8 cellular contexts compared by ENCODE assay signal in genomic region chrX:49167740-49168108, GRCh38. TPM values are rescaled to one million over a fixed set of nuclear protein-coding genes. Genes with fewer than 3 reads are reported as not detected.
DNase-seq lines count a peak whose midpoint lies in the region; ATAC-seq and TF ChIP-seq lines count a peak whose summit lies in the region.

No MANE protein-coding gene starts in this region.

- H2AK5ac ChIP-seq in H9 (ENCODE audit: insufficient read length, low read length) = no peak overlapping the region

- no peaks in the 10 kb centered on the region for H3K4me1 ChIP-seq in H9 (ENCODE audit: insufficient read depth, low read length)

- H3K79me2 ChIP-seq in H9 (ENCODE audit: insufficient read depth, low read length) = no peaks in the 10 kb centered on the region

- H3K14ac ChIP-seq in H9 (ENCODE audit: insufficient read depth, low read length) = no peak overlapping the region

- no peak overlapping the region for H4K5ac ChIP-seq in H9 (ENCODE audit: insufficient read length, low read depth, low read length)

- ATAC-seq in left lobe of liver = no peak

- no peak overlapping the region for H3K27ac ChIP-seq in H9 (ENCODE audit: insufficient read length, low read depth, low read length)
- H3K27ac ChIP-seq in skin epidermis = peak overlapping the region in 20 of 21 experiments; percentile 68 to 95 (median 89)

- no peak overlapping the region for H3K4ac ChIP-seq in H9 (ENCODE audit: low read depth, low read length)

- no peak overlapping the region for H2BK120ac ChIP-seq in H9 (ENCODE audit: low read depth, low read length, poor library complexity, severe bottlenecking)

- no peak overlapping the region for H2AFZ ChIP-seq in H9 (ENCODE audit: low read length)

- peaks cover 12% of the 10 kb centered on the region for H3K9me3 ChIP-seq in H9 (ENCODE audit: control insufficient read depth, low read depth, low read length)

- peaks cover 0 to 8% (median 4%) of the 10 kb centered on the region in 3 experiments; a peak in 3 of 7 replicates for H3K36me3 Mint-ChIP-seq in H9 (ENCODE audit: insufficient read depth in 1 of 3, low read depth in 3 of 3)
- H3K36me3 Mint-ChIP-seq in activated CD4-positive, alpha-beta memory T cell treated with anti-CD3 and anti-CD28 coated beads, Interleukin-2, amount 10 ng/mL, durations not matched to agents 7 days and 5 days (ENCODE audit: low read depth) = peaks cover 3% of the 10 kb centered on the region

- no peaks in the 10 kb centered on the region for H3K79me1 ChIP-seq in H9 (ENCODE audit: insufficient read depth, low read depth, low read length, poor library complexity, severe bottlenecking)

- H3K4me3 Mint-ChIP-seq in H9 = peak overlapping the region; percentile 22 to 53; a peak in 4 of 5 replicates
- H3K4me3 Mint-ChIP-seq in activated CD4-positive, alpha-beta memory T cell treated with anti-CD3 and anti-CD28 coated beads, Interleukin-2, amount 10 ng/mL, durations not matched to agents 7 days and 5 days = peak overlapping the region; percentile 80

- H3K4me3 ChIP-seq in foreskin fibroblast (ENCODE audit: low read depth in 1 of 2, low read length in 2 of 2) (peak overlapping the region; percentile 18 to 36), skin epidermis (peak overlapping the region in 6 of 7 experiments; percentile 1 to 48 (median 31))

- no peaks in the 10 kb centered on the region for H4K20me1 ChIP-seq in H9 (ENCODE audit: control insufficient read depth, insufficient read depth, insufficient read length)

- H3K4me1 Mint-ChIP-seq in H9 = peaks cover 9 to 25% of the 10 kb centered on the region in 2 experiments
- peaks cover 47% of the 10 kb centered on the region for H3K4me1 Mint-ChIP-seq in activated CD4-positive, alpha-beta memory T cell treated with anti-CD3 and anti-CD28 coated beads, Interleukin-2, amount 10 ng/mL, durations not matched to agents 7 days and 5 days

- peaks cover 25% of the 10 kb centered on the region for H3K23me2 ChIP-seq in H9 (ENCODE audit: insufficient read length, low read depth, low read length, poor library complexity, severe bottlenecking)

- H2BK15ac ChIP-seq in H9 (ENCODE audit: low read depth, low read length) = no peak overlapping the region

- no peak overlapping the region for H3K9ac ChIP-seq in H9 (ENCODE audit: extremely low read depth, insufficient read length, low read length)

- no peak overlapping the region for H4K91ac ChIP-seq in H9 (ENCODE audit: insufficient read length, low read depth, low read length)

- TF ChIP-seq CTCF in H9 (conservative IDR thresholded peaks at IDR 0.05) = no peak
- no peak for TF ChIP-seq CTCF in foreskin fibroblast (IDR thresholded peaks at IDR 0.05; ENCODE audit: low read depth, low read length)

- peak overlapping the region; percentile 87 for H3K4me2 ChIP-seq in H9 (ENCODE audit: insufficient read depth, insufficient read length, low read length)

- no peaks in the 10 kb centered on the region; the same call in 1 of the 2 replicates for H3K27me3 ChIP-seq in H9 (ENCODE audit: insufficient read depth, low read length)

- POLR2A ChIA-PET in activated CD4-positive, alpha-beta memory T cell treated with anti-CD3 and anti-CD28 coated beads, Interleukin-2, amount 10 ng/mL, durations not matched to agents 7 days and 5 days (lab: Charles Lee) = interaction anchor here (0.7 to 2.6 kb wide), 8 partner anchors 8 to 229 kb away, joined by 3 to 30 read pairs (median 8); partner anchors contain the start of gene WDR45

- H3K18ac ChIP-seq in H9 (ENCODE audit: insufficient read length, low read depth, low read length) = no peak overlapping the region

- no peak overlapping the region for H2BK12ac ChIP-seq in H9 (ENCODE audit: insufficient read length, low read depth, low read length)

- no peak overlapping the region for H2BK5ac ChIP-seq in H9 (ENCODE audit: insufficient read length, low read length)

- H3K27me3 Mint-ChIP-seq in H9 (ENCODE audit: low read depth) = peaks cover 45% of the 10 kb centered on the region
- no peaks in the 10 kb centered on the region for H3K27me3 Mint-ChIP-seq in activated CD4-positive, alpha-beta memory T cell treated with anti-CD3 and anti-CD28 coated beads, Interleukin-2, amount 10 ng/mL, durations not matched to agents 7 days and 5 days

- H3K9me3 Mint-ChIP-seq in H9 = peaks cover 57 to 68% of the 10 kb centered on the region in 2 experiments
- H3K9me3 Mint-ChIP-seq in activated CD4-positive, alpha-beta memory T cell treated with anti-CD3 and anti-CD28 coated beads, Interleukin-2, amount 10 ng/mL, durations not matched to agents 7 days and 5 days = no peaks in the 10 kb centered on the region

- CTCF ChIA-PET in activated CD4-positive, alpha-beta memory T cell treated with anti-CD3 and anti-CD28 coated beads, Interleukin-2, amount 10 ng/mL, durations not matched to agents 7 days and 5 days (lab: Charles Lee) = interaction anchor here (1.6 to 3.4 kb wide), 3 partner anchors 12 to 25 kb away, joined by 11 to 20 read pairs (median 18); no protein-coding TSS in a partner anchor

- no peak for DNase-seq in H9
- no peak for DNase-seq in activated CD4-positive, alpha-beta memory T cell treated with anti-CD3 and anti-CD28 coated beads, Interleukin-2, amount 10 ng/mL, durations not matched to agents 7 days and 5 days
- no peak for DNase-seq in foreskin fibroblast
- DNase-seq in left lobe of liver (ENCODE audit: low spot score) = no peak
- no peak for DNase-seq in Ammon's horn (ENCODE audit: low spot score)
- DNase-seq in dermis blood vessel endothelial cell = no peak
- DNase-seq in NCI-H1930 (lab: John Stamatoyannopoulos, UW) = no peak

- no peak overlapping the region for H2BK20ac ChIP-seq in H9 (ENCODE audit: low read depth, low read length, poor library complexity, severe bottlenecking)

- H3K23ac ChIP-seq in H9 (ENCODE audit: insufficient read length, low read depth, low read length) = no peak overlapping the region

- H3K56ac ChIP-seq in H9 (ENCODE audit: insufficient read length, low read depth, low read length) = no peak overlapping the region

- no peak overlapping the region for H3K27ac Mint-ChIP-seq in H9
- H3K27ac Mint-ChIP-seq in activated CD4-positive, alpha-beta memory T cell treated with anti-CD3 and anti-CD28 coated beads, Interleukin-2, amount 10 ng/mL, durations not matched to agents 7 days and 5 days = peak overlapping the region; percentile 99

- H3T11ph ChIP-seq in H9 (ENCODE audit: low read length) = no peak overlapping the region

- no peak overlapping the region for H4K8ac ChIP-seq in H9 (replicated peaks; ENCODE audit: insufficient read length, low read depth, low read length)

- no CpG with 5 or more reads among the region's 3 CpGs for WGBS in H9 (ENCODE audit: extremely low coverage, insufficient read length, low lambda C conversion rate)

RNA-seq across cellular contexts. Expression of gene PLP2, which starts 4.0 kb away (rescaled TPM):
- total RNA-seq in H9 (2021) (11.7 and 12.1 TPM in 2 replicates), left lobe of liver (11.7 TPM), dermis blood vessel endothelial cell (2.6 and 13.1 TPM in 2 replicates)
- total RNA-seq in activated CD4-positive, alpha-beta memory T cell treated with anti-CD3 and anti-CD28 coated beads, Interleukin-2, amount 10 ng/mL, durations not matched to agents 7 days and 5 days = 100 to 1,000 TPM; 267 to 273 TPM

RNA-seq across cellular contexts. Expression of gene MAGIX, which starts 5.2 kb away (rescaled TPM):
- total RNA-seq in H9 (2021) (1.3 and 1.9 TPM in 2 replicates), left lobe of liver (27.7 TPM), dermis blood vessel endothelial cell (0.68 and 0.84 TPM in 2 replicates)
- total RNA-seq in activated CD4-positive, alpha-beta memory T cell treated with anti-CD3 and anti-CD28 coated beads, Interleukin-2, amount 10 ng/mL, durations not matched to agents 7 days and 5 days = 1 to 10 TPM; 1.6 to 2.0 TPM

RNA-seq across cellular contexts. Expression of gene PRICKLE3, which starts 18.4 kb away (rescaled TPM):
- total RNA-seq in H9 (2021) = 9.7 and 12.2 TPM in 2 replicates
- total RNA-seq in activated CD4-positive, alpha-beta memory T cell treated with anti-CD3 and anti-CD28 coated beads, Interleukin-2, amount 10 ng/mL, durations not matched to agents 7 days and 5 days = 10 to 100 TPM; 19.0 to 20.3 TPM
- total RNA-seq in left lobe of liver = 4.5 TPM
- total RNA-seq in dermis blood vessel endothelial cell = 9.4 and 9.7 TPM in 2 replicates

RNA-seq across cellular contexts. Expression of gene SYP, which starts 32.3 kb away (rescaled TPM):
- total RNA-seq in H9 (2021) (1.8 and 2.1 TPM in 2 replicates), left lobe of liver (0.10 TPM), dermis blood vessel endothelial cell (0.14 and 0.34 TPM in 2 replicates)
- 1 to 10 TPM; 1.1 to 1.2 TPM for total RNA-seq in activated CD4-positive, alpha-beta memory T cell treated with anti-CD3 and anti-CD28 coated beads, Interleukin-2, amount 10 ng/mL, durations not matched to agents 7 days and 5 days

RNA-seq across cellular contexts. Expression of gene GPKOW, which starts 44.2 kb away (rescaled TPM):
- total RNA-seq in H9 (2021) (15.8 and 17.1 TPM in 2 replicates), left lobe of liver (11.5 TPM), dermis blood vessel endothelial cell (24.5 and 27.2 TPM in 2 replicates)
- total RNA-seq in activated CD4-positive, alpha-beta memory T cell treated with anti-CD3 and anti-CD28 coated beads, Interleukin-2, amount 10 ng/mL, durations not matched to agents 7 days and 5 days = 10 to 100 TPM; 41.9 to 43.6 TPM

Comparison
In these comparisons a context has a peak if more than half of its experiments do, and no peak if none do; other contexts are left out.
1. RNA of gene PLP2, which starts 4.0 kb away (total RNA-seq): 267 to 273 TPM in activated CD4-positive, alpha-beta memory T cell treated with anti-CD3 and anti-CD28 coated beads, Interleukin-2, amount 10 ng/mL, durations not matched to agents 7 days and 5 days; 11.7 TPM in left lobe of liver (single experiment), 11.7 to 12.1 TPM in H9 and 2.6 to 13.1 TPM in dermis blood vessel endothelial cell; every median in the first group is over 10 times any median in the second.